In the genomic region with DNA sequence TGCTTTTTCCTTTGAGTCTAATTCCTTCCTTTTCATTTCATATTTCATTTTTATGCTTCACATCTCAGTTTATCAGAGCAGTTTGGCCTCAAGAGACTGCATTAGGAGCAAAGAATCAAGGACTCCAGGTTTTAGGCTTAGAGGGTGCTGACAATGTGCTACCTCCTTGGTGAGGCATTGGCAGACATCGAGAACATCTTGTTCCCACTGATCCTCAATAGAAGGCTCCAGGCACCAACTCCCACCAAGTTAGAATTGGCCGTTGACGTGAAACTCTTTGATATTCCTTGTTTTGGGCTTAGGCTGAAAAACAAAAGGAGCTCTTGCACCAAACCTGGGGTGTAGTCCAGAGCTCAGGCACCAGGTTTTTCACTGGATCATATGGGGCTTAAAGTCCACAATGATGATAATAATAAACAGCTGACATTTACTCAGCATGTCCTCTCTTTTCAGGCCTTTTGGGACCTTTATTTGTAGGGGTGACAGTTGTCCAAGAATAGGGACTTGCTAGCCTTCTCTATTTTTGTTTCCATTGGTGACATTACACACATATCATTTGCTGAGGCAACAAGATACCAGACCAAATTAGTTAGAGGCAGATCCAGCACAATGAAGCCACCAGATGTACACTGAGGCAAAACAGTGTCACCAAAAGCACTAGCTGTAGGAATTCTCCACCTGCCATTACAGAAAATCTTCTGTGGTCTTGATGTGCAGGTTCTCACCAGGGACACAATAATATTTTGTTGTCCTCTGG, we compare ENCODE assay signal across 23 cellular contexts.
"Had no signal": no experiment of that assay in that cellular context is flagged by ENCODE, and none has a peak within 500 bp of the region (broad histone marks: within the 10 kb centered on the region; RNA-seq: fewer than 3 reads in every experiment).

No MANE protein-coding gene starts in this region.

- H3K27ac ChIP-seq: prostate gland, right lobe of liver, spleen, transverse colon, upper lobe of right lung, uterus had no signal

- ATAC-seq: mucosa of descending colon; naive thymus-derived CD8-positive, alpha-beta T cell; right lobe of liver; stimulated activated memory B cell treated with anti-CD40 and anti-IgM and Interleukin-4, amounts not matched to agents 10 μg/mL and 1 μg/mL and 100 μg/mL, for 72 hours; stimulated activated naive CD8-positive, alpha-beta T cell treated with anti-CD3 and anti-CD28 coated beads, Interleukin-15, Interleukin-2, amounts not matched to agents 100 U/mL and 50 U/mL, for 24 hours; upper lobe of right lung had no signal

- H3K4me3 ChIP-seq: dorsolateral prefrontal cortex, mucosa of descending colon, prostate gland, right lobe of liver, spleen, transverse colon, upper lobe of right lung, uterus had no signal

- H3K27me3 ChIP-seq: dorsolateral prefrontal cortex, right lobe of liver, transverse colon, upper lobe of right lung, uterus had no signal

- H3K4me1 ChIP-seq: prostate gland, right lobe of liver, spleen, uterus had no signal

- H3K9me3 ChIP-seq: mucosa of descending colon, prostate gland, right lobe of liver, spleen, transverse colon, upper lobe of right lung, uterus had no signal

- H3K36me3 ChIP-seq: prostate gland, right lobe of liver, spleen, transverse colon, upper lobe of right lung, uterus had no signal

- DNase-seq: caudate nucleus; cerebellar nuclear complex; dorsolateral prefrontal cortex; effector CD4-positive, alpha-beta T cell; hypothalamus; immature natural killer cell; islet precursor cell; kidney glomerular epithelial cell; mesenchymal stem cell; mucosa of descending colon; naive thymus-derived CD8-positive, alpha-beta T cell; nephron progenitor cell; nucleus accumbens; right lobe of liver; spleen; stimulated activated CD4-positive, alpha-beta T cell treated with anti-CD3 and anti-CD28 coated beads, Interleukin-4, amount 100 ng/mL, for 4 hours; stimulated activated naive CD8-positive, alpha-beta T cell treated with anti-CD3 and anti-CD28 coated beads, Interleukin-15, Interleukin-2, amounts not matched to agents 100 U/mL and 50 U/mL, for 24 hours; substantia nigra; transverse colon; upper lobe of right lung; uterus had no signal
